13 cellular contexts compared by ENCODE assay signal in genomic region chr17:76107507-76107906, GRCh38. TPM values are rescaled to one million over a fixed set of nuclear protein-coding genes. Genes with fewer than 3 reads are reported as not detected.
DNase-seq lines count a peak whose midpoint lies in the region; ATAC-seq and TF ChIP-seq lines count a peak whose summit lies in the region.
"Had no signal": no experiment of that assay in that cellular context is flagged by ENCODE, and none has a peak within 500 bp of the region (broad histone marks: within the 10 kb centered on the region; RNA-seq: fewer than 3 reads in every experiment).

No MANE protein-coding gene starts in this region.

- H3K4me1 ChIP-seq in H9 (ENCODE audit: insufficient read depth, low read length), result peaks cover 6% of the 10 kb centered on the region
- H3K4me1 ChIP-seq in lower lobe of right lung, result peaks cover 10% of the 10 kb centered on the region
- H3K4me1 ChIP-seq in mesendoderm (ENCODE audit: control insufficient read depth, low read depth, low read length), result peaks cover 2% of the 10 kb centered on the region
- H3K4me1 ChIP-seq: parathyroid adenoma had no signal

- H3K27me3 ChIP-seq in H9 (ENCODE audit: insufficient read depth, low read length) (no peaks in the 10 kb centered on the region), lower lobe of right lung (ENCODE audit: low read depth) (no peaks in the 10 kb centered on the region), mesendoderm (ENCODE audit: insufficient read depth, low read length, poor library complexity) (no peaks in the 10 kb centered on the region)

- no peak overlapping the region for H2BK120ac ChIP-seq in H9 (ENCODE audit: low read depth, low read length, poor library complexity, severe bottlenecking)
- H2BK120ac ChIP-seq in mesendoderm (ENCODE audit: low read depth, low read length), result no peak overlapping the region

- no peak overlapping the region for H3T11ph ChIP-seq in H9 (ENCODE audit: low read length)

- no peak overlapping the region for H3K4ac ChIP-seq in H9 (ENCODE audit: low read depth, low read length)
- H3K4ac ChIP-seq in mesendoderm (ENCODE audit: low read depth, low read length), result no peak overlapping the region

- H4K20me1 ChIP-seq in H9 (ENCODE audit: control insufficient read depth, insufficient read depth, insufficient read length), result peaks cover 4% of the 10 kb centered on the region

- H2BK20ac ChIP-seq in H9 (ENCODE audit: low read depth, low read length, poor library complexity, severe bottlenecking), result no peak overlapping the region

- H3K9me3 ChIP-seq in H9 (ENCODE audit: control insufficient read depth, low read depth, low read length) (no peaks in the 10 kb centered on the region), lower lobe of right lung (no peaks in the 10 kb centered on the region)

- intact Hi-C loops in lower lobe of right lung (cut with DNase I), result no loop called here

- peaks cover 11% of the 10 kb centered on the region for H3K23me2 ChIP-seq in H9 (ENCODE audit: insufficient read length, low read depth, low read length, poor library complexity, severe bottlenecking)

- no peak overlapping the region for H2AFZ ChIP-seq in H9 (ENCODE audit: low read length)
- H2AFZ ChIP-seq: parathyroid adenoma had no signal

- H2BK12ac ChIP-seq in H9 (ENCODE audit: insufficient read length, low read depth, low read length), result no peak overlapping the region

- H3K4me2 ChIP-seq in H9 (ENCODE audit: insufficient read depth, insufficient read length, low read length) (no peak overlapping the region), mesendoderm (ENCODE audit: low read length) (no peak overlapping the region)

- H4K5ac ChIP-seq in H9 (ENCODE audit: insufficient read length, low read depth, low read length) (no peak overlapping the region), mesendoderm (ENCODE audit: low read length) (no peak overlapping the region)

- H3K9ac ChIP-seq in H9 (ENCODE audit: extremely low read depth, insufficient read length, low read length), result no peak overlapping the region
- H3K9ac ChIP-seq in mesendoderm (ENCODE audit: low read length), result no peak overlapping the region
- H3K9ac ChIP-seq: parathyroid adenoma had no signal

- peaks cover 0 to 3% of the 10 kb centered on the region in 2 experiments; a peak in 1 of 5 replicates for H3K9me3 Mint-ChIP-seq in H9

- H4K8ac ChIP-seq in H9 (replicated peaks; ENCODE audit: insufficient read length, low read depth, low read length) (no peak overlapping the region), mesendoderm (ENCODE audit: low read depth, low read length) (no peak overlapping the region)

- no peak overlapping the region for H2AK5ac ChIP-seq in H9 (ENCODE audit: insufficient read length, low read length)
- H2AK5ac ChIP-seq in mesendoderm (ENCODE audit: low read length), result no peak overlapping the region

- no peak overlapping the region for H3K4me3 Mint-ChIP-seq in H9

- H3K36me3 ChIP-seq in lower lobe of right lung, result no peaks in the 10 kb centered on the region
- H3K36me3 ChIP-seq in mesendoderm (ENCODE audit: control insufficient read depth, insufficient read depth, low read length), result no peaks in the 10 kb centered on the region

- H3K79me2 ChIP-seq in H9 (ENCODE audit: insufficient read depth, low read length), result no peaks in the 10 kb centered on the region
- peaks cover 7% of the 10 kb centered on the region for H3K79me2 ChIP-seq in mesendoderm (ENCODE audit: control insufficient read depth, insufficient read depth, low read length)

- no peak overlapping the region for H2BK15ac ChIP-seq in H9 (ENCODE audit: low read depth, low read length)
- H2BK15ac ChIP-seq in mesendoderm (replicated peaks; ENCODE audit: low read depth), result no peak overlapping the region

- DNase-seq in NCI-H1417 (lab: John Stamatoyannopoulos, UW), result peak in 2 of 3 experiments; percentile 9 to 27
- DNase-seq in NCI-H1417 treated with DMSO at 0.1 percent for 48 hours (lab: John Stamatoyannopoulos, UW), result no peak
- DNase-seq in H9, result no peak
- DNase-seq in SW480 (ENCODE audit: low spot score), result peak; percentile 23
- DNase-seq in lower lobe of right lung, result peak; percentile 12
- no peak for DNase-seq in mesendoderm
- no peak for DNase-seq in Ammon's horn (ENCODE audit: low spot score)
- DNase-seq: amygdala, kidney glomerular epithelial cell, NCI-H510A had no signal

- no CpG with 5 or more reads among the region's 6 CpGs for WGBS in H9 (ENCODE audit: extremely low coverage, insufficient read length, low lambda C conversion rate)
- no CpG with 5 or more reads among the region's 6 CpGs for WGBS in mesendoderm (ENCODE audit: extremely low coverage, insufficient coverage, low lambda C conversion rate)

- no peak overlapping the region for H2BK5ac ChIP-seq in H9 (ENCODE audit: insufficient read length, low read length)
- no peak overlapping the region for H2BK5ac ChIP-seq in mesendoderm (ENCODE audit: low read length)

- H3K36me3 Mint-ChIP-seq in H9 (ENCODE audit: insufficient read depth in 1 of 3, low read depth in 3 of 3), result peaks cover 0 to 5% (median 0%) of the 10 kb centered on the region in 3 experiments; a peak in 1 of 7 replicates

- H3K27ac ChIP-seq in H9 (ENCODE audit: insufficient read length, low read depth, low read length), result no peak overlapping the region
- H3K27ac ChIP-seq in lower lobe of right lung, result no peak overlapping the region
- no peak overlapping the region for H3K27ac ChIP-seq in mesendoderm (ENCODE audit: low read depth, low read length)
- H3K27ac ChIP-seq: parathyroid adenoma had no signal

- no peak overlapping the region for H3K4me3 ChIP-seq in lower lobe of right lung
- H3K4me3 ChIP-seq in mesendoderm (ENCODE audit: low read length), result no peak overlapping the region

- ATAC-seq in lower lobe of right lung (no peak), HG02763 (IDR thresholded peaks at IDR 0.05; ENCODE audit: unreplicated experiment) (no peak)

- H3K27ac Mint-ChIP-seq in H9, result no peak overlapping the region

- H3K18ac ChIP-seq in H9 (ENCODE audit: insufficient read length, low read depth, low read length) (no peak overlapping the region), mesendoderm (ENCODE audit: low read length) (no peak overlapping the region)

- no peaks in the 10 kb centered on the region; the same call in none of the 2 replicates for H3K27me3 Mint-ChIP-seq in H9 (ENCODE audit: low read depth)

- peak; percentile 37; the same call in 2 of the 3 replicates for TF ChIP-seq CTCF in H9 (conservative IDR thresholded peaks at IDR 0.05)
- no peak for TF ChIP-seq CTCF in lower lobe of right lung (IDR thresholded peaks at IDR 0.05)

- H3K23ac ChIP-seq in H9 (ENCODE audit: insufficient read length, low read depth, low read length) (no peak overlapping the region), mesendoderm (ENCODE audit: low read length) (no peak overlapping the region)

- H3K56ac ChIP-seq in H9 (ENCODE audit: insufficient read length, low read depth, low read length) (no peak overlapping the region), mesendoderm (ENCODE audit: low read length) (no peak overlapping the region)

- H3K79me1 ChIP-seq in H9 (ENCODE audit: insufficient read depth, low read depth, low read length, poor library complexity, severe bottlenecking) (no peaks in the 10 kb centered on the region), mesendoderm (ENCODE audit: low read length) (peaks cover 6% of the 10 kb centered on the region)

- no peak overlapping the region for H3K14ac ChIP-seq in H9 (ENCODE audit: insufficient read depth, low read length)

- H3K4me1 Mint-ChIP-seq in H9, result peaks cover 20 to 29% of the 10 kb centered on the region in 2 experiments

- no peak overlapping the region for H4K91ac ChIP-seq in H9 (ENCODE audit: insufficient read length, low read depth, low read length)

RNA-seq across cellular contexts. Expression of gene EXOC7, which starts 3.9 kb away (rescaled TPM):
- total RNA-seq in H9 (2021) (160 and 162 TPM in 2 replicates), lower lobe of right lung (118 TPM)
- polyA plus RNA-seq in mesendoderm (2013, experiment 1 of 2), result 58.1 TPM
- 61.9 TPM for polyA plus RNA-seq in mesendoderm (2013, experiment 2 of 2)

RNA-seq across cellular contexts. Expression of gene ZACN, which starts 28.5 kb away (rescaled TPM):
- 0.09 and 0.31 TPM in 2 replicates for total RNA-seq in H9 (2021)
- not detected for total RNA-seq in lower lobe of right lung
- 0.03 TPM for polyA plus RNA-seq in mesendoderm (2013, experiment 1 of 2)
- 0.01 TPM for polyA plus RNA-seq in mesendoderm (2013, experiment 2 of 2)
- total RNA-seq: temporal lobe had no signal

RNA-seq across cellular contexts. Expression of gene GALR2, which starts 32.9 kb away (rescaled TPM):
- total RNA-seq in H9 (2021), result 0.79 and 0.81 TPM in 2 replicates
- total RNA-seq in lower lobe of right lung, result not detected
- polyA plus RNA-seq in mesendoderm (2013, experiment 1 of 2), result 0.24 TPM
- polyA plus RNA-seq in mesendoderm (2013, experiment 2 of 2), result 0.15 TPM
- total RNA-seq: temporal lobe had no signal

RNA-seq across cellular contexts. Expression of gene FOXJ1, which starts 33.5 kb away (rescaled TPM):
- total RNA-seq in H9 (2021) (3.7 and 4.0 TPM in 2 replicates), lower lobe of right lung (21.5 TPM)
- polyA plus RNA-seq in mesendoderm (2013, experiment 1 of 2), result 0.06 TPM
- polyA plus RNA-seq in mesendoderm (2013, experiment 2 of 2), result 0.08 TPM

RNA-seq across cellular contexts. Expression of gene SRP68, which starts 35.2 kb away (rescaled TPM):
- 85.1 and 86.1 TPM in 2 replicates for total RNA-seq in H9 (2021)
- total RNA-seq in lower lobe of right lung, result 65.0 TPM
- polyA plus RNA-seq in mesendoderm (2013, experiment 1 of 2), result 61.7 TPM
- polyA plus RNA-seq in mesendoderm (2013, experiment 2 of 2), result 60.7 TPM

Comparison
In these comparisons a context has a peak if more than half of its experiments do, and no peak if none do; other contexts are left out.
1. DNase-seq: peak in NCI-H1417 (2 of 3), SW480 (single experiment) and lower lobe of right lung (single experiment); none in NCI-H1417 treated with DMSO at 0.1 percent for 48 hours (single experiment), H9 (single experiment), mesendoderm (single experiment) and Ammon's horn (single experiment).